16 cellular contexts compared by ENCODE assay signal in the genomic region with DNA sequence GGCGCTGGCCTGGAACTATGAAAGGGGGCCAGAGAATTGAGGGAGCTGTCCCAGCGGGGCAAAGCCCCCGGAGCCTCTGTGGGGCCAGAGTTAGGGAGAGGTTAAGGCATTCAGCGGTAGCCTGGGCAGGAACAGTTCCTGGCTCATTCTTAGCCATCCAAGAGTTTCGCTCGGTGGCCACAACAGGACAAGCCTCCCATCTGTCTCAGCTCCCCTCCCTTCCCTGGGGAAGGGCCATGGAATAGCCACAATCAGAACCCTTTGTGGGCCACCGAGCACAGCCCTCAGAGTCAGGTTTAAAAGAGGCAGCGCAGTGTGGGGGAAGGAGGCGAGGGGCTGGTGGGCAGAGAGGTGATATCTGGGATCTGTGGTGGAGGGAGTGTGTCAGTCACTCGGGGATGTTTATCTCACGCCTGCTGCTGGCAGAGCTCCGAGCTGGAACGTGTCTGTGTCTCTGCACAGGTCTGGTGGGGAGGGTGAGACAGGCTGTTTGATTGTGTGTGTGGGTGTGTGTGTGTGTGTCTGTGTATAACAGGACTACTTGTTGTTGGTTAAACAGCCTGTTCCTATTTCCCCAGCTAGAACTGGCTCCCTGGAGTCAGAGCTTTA. TPM values are rescaled to one million over a fixed set of nuclear protein-coding genes. Genes with fewer than 3 reads are reported as not detected.
DNase-seq lines count a peak whose midpoint lies in the region; ATAC-seq and TF ChIP-seq lines count a peak whose summit lies in the region.
"Had no signal": no experiment of that assay in that cellular context is flagged by ENCODE, and none has a peak within 500 bp of the region (broad histone marks: within the 10 kb centered on the region; RNA-seq: fewer than 3 reads in every experiment).

No MANE protein-coding gene starts in this region.

- no peaks in the 10 kb centered on the region for H3K79me2 ChIP-seq in hepatocyte

- H3K27me3 Mint-ChIP-seq in type B pancreatic cell: no peaks in the 10 kb centered on the region

- no peaks in the 10 kb centered on the region for H4K20me1 ChIP-seq in hepatocyte (ENCODE audit: insufficient read depth, poor library complexity, severe bottlenecking)

- peak; percentile 31 for ATAC-seq in Right ventricle myocardium inferior

- 83 to 85% methylated on average over 13 of the region's 13 CpGs for WGBS in ectodermal cell, 2 experiments
- WGBS in hepatocyte (ENCODE audit: low lambda C conversion rate, missing lambda C conversion rate): 62% methylated on average over 12 of the region's 13 CpGs

- DNase-seq in Right ventricle myocardium inferior (ENCODE audit: missing footprints) (no peak), cardiac septum (ENCODE audit: low spot score) (no peak), midbrain (lab: John Stamatoyannopoulos, UW) (peak; percentile 43), type B pancreatic cell (ENCODE audit: extremely low spot score, unreplicated experiment) (no peak), hepatocyte (ENCODE audit: low spot score) (no peak)
- DNase-seq in NK-92 treated with Interleukin-12 subunit alpha and Interleukin-12 subunit beta, amount 100 ng/mL, for 24 hours (lab: John Stamatoyannopoulos, UW): no peak
- DNase-seq in activated CD8-positive, alpha-beta memory T cell treated with anti-CD3 and anti-CD28 coated beads, Interleukin-2, amount 50 U/mL, for 48 hours: no peak
- DNase-seq: activated CD4-positive, alpha-beta T cell treated with anti-CD3 and anti-CD28 coated beads for 4 hours; activated T-cell treated with anti-CD3 and anti-CD28 coated beads, Interleukin-2, amount 50 U/mL, for 48 hours; aorta; Caco-2; gastrocnemius medialis; MM.1S had no signal

- H3K4me2 ChIP-seq in hepatocyte: no peak overlapping the region

- H3K36me3 ChIP-seq in ectodermal cell (ENCODE audit: control insufficient read depth, insufficient read depth, low read length) (no peaks in the 10 kb centered on the region), hepatocyte (replicated peaks; ENCODE audit: insufficient read depth, low read depth) (no peaks in the 10 kb centered on the region)
- H3K36me3 ChIP-seq: gastrocnemius medialis, neutrophil had no signal

- H3K9me3 ChIP-seq in ectodermal cell (ENCODE audit: control insufficient read depth, low read length): no peaks in the 10 kb centered on the region
- H3K9me3 ChIP-seq in hepatocyte (ENCODE audit: low read depth): no peaks in the 10 kb centered on the region
- H3K9me3 ChIP-seq: Caco-2, gastrocnemius medialis, neutrophil had no signal

- H3K4me3 ChIP-seq in ectodermal cell (ENCODE audit: insufficient read depth, low read depth, low read length): no peak overlapping the region
- H3K4me3 ChIP-seq in hepatocyte: no peak overlapping the region
- H3K4me3 ChIP-seq: gastrocnemius medialis had no signal

- H3K27ac ChIP-seq in ectodermal cell (ENCODE audit: insufficient read depth, low read depth, low read length, poor library complexity, severe bottlenecking): peak overlapping the region; percentile 2
- no peak overlapping the region for H3K27ac ChIP-seq in hepatocyte
- H3K27ac ChIP-seq: gastrocnemius medialis, neutrophil had no signal

- no peaks in the 10 kb centered on the region for H3K9me3 Mint-ChIP-seq in type B pancreatic cell

- H3K9me2 ChIP-seq in hepatocyte (replicated peaks; ENCODE audit: insufficient read depth): no peaks in the 10 kb centered on the region

- peak overlapping the region; percentile 26 for H3K4me3 Mint-ChIP-seq in type B pancreatic cell

- intact Hi-C loops in Right ventricle myocardium inferior (cut with DNase I): no loop called here
- intact Hi-C loops in cardiac septum (cut with DNase I): loop anchor here (5.0 kb wide), 1 partner anchor 34 kb away; no protein-coding TSS in a partner anchor

- H3K4me1 ChIP-seq in ectodermal cell (ENCODE audit: control insufficient read depth, insufficient read depth, low read length) (peaks cover 16% of the 10 kb centered on the region), hepatocyte (ENCODE audit: insufficient read depth) (peaks cover 27% of the 10 kb centered on the region)

- no peak overlapping the region for H2AFZ ChIP-seq in hepatocyte

- H3K27ac Mint-ChIP-seq in type B pancreatic cell: peak overlapping the region; percentile 11

- peaks cover 35% of the 10 kb centered on the region for H3K4me1 Mint-ChIP-seq in type B pancreatic cell (ENCODE audit: unreplicated experiment)

- H3K27me3 ChIP-seq in ectodermal cell (ENCODE audit: control insufficient read depth, insufficient read depth, low read length, poor library complexity, severe bottlenecking): no peaks in the 10 kb centered on the region
- H3K27me3 ChIP-seq in hepatocyte: no peaks in the 10 kb centered on the region
- H3K27me3 ChIP-seq: gastrocnemius medialis, neutrophil had no signal

- TF ChIP-seq CTCF in type B pancreatic cell (conservative IDR thresholded peaks at IDR 0.05) (no peak), hepatocyte (IDR thresholded peaks at IDR 0.05; ENCODE audit: poor library complexity) (no peak)

- H3K36me3 Mint-ChIP-seq in type B pancreatic cell: peaks cover 12% of the 10 kb centered on the region

RNA-seq across cellular contexts. Expression of a gene that starts 49.6 kb away (rescaled TPM):
- total RNA-seq in Right ventricle myocardium inferior: not detected
- not detected for total RNA-seq in cardiac septum
- polyA plus RNA-seq in ectodermal cell (2013, experiment 1 of 4): 1.00 TPM
- 1.6 TPM for polyA plus RNA-seq in ectodermal cell (2013, experiment 2 of 4)
- polyA plus RNA-seq in ectodermal cell (2013, experiment 3 of 4): 0.32 TPM
- 1.0 TPM for polyA plus RNA-seq in ectodermal cell (2013, experiment 4 of 4)
- total RNA-seq in type B pancreatic cell (ENCODE audit: low replicate concordance): 7.0 and 9.7 TPM in 2 replicates
- 13.6 and 26.6 TPM in 2 replicates for total RNA-seq in hepatocyte
- polyA plus RNA-seq in hepatocyte: 34.7 and 36.0 TPM in 2 replicates
- total RNA-seq: A673, aorta had no signal
